Comparison of ENCODE assay signal across 9 cellular contexts in the genomic region with DNA sequence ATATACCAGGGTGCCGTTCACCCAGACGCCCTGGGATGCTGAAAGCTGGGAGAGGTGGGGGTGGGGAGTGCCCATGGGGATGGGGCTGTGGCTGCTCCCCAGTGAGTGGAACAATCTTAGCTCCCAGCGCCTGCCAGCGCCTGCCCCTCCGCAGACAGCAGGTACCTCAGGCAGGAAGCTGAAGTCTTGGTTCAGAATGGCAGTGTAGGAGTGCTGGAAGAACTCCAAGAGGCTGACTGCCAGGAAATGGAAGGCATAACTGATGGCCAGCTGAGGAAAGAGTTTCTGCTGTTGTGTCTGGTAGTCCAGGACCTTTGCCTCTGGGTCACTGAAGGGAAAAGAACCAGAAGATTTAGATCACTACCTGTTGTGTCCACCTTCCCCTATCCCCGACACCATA. TPM values are rescaled to one million over a fixed set of nuclear protein-coding genes. Genes with fewer than 3 reads are reported as not detected.
DNase-seq lines count a peak whose midpoint lies in the region; ATAC-seq, FAIRE-seq and TF ChIP-seq lines count a peak whose summit lies in the region.
"Had no signal": no experiment of that assay in that cellular context is flagged by ENCODE, and none has a peak within 500 bp of the region (broad histone marks: within the 10 kb centered on the region; RNA-seq: fewer than 3 reads in every experiment).

No MANE protein-coding gene starts in this region.

- no peaks in the 10 kb centered on the region for H3K36me3 Mint-ChIP-seq in effector memory CD8-positive, alpha-beta T cell (ENCODE audit: insufficient read depth)

- no peaks in the 10 kb centered on the region for H3K9me3 ChIP-seq in pancreas

- TF ChIP-seq CTCF in RWPE1 (conservative IDR thresholded peaks at IDR 0.05; ENCODE audit: low read depth) (no peak), fibroblast of pulmonary artery (IDR thresholded peaks at IDR 0.05; ENCODE audit: low read length, missing control alignments) (no peak), pancreas (IDR thresholded peaks at IDR 0.05) (no peak)

- DNase-seq in H7 (peak; percentile 44), RWPE1 (ENCODE audit: low spot score) (peak; percentile 61), fibroblast of pulmonary artery (ENCODE audit: low read depth) (peak; percentile 78), pancreas (peak in 5 of 6 donors; percentile 71 to 86 (median 76)), NCI-H2227 treated with DMSO at 0.1 percent for 48 hours (lab: John Stamatoyannopoulos, UW) (no peak), erythroblast (lab: John Stamatoyannopoulos, UW) (no peak)
- DNase-seq in effector memory CD8-positive, alpha-beta T cell, result no peak

- H3K4me1 ChIP-seq in pancreas, result peaks cover 3 to 7% (median 7%) of the 10 kb centered on the region in 3 donors

- intact Hi-C loops in pancreas (cut with DNase I), result no loop called here

- CTCF ChIA-PET in RWPE1 (lab: Yijun Ruan, JAX), result no interaction called here

- POLR2A ChIA-PET in RWPE1 (lab: Yijun Ruan, JAX; ENCODE audit: low non-redundant PET), result no interaction called here

- 49 to 52% methylated on average over 6 of the region's 6 CpGs for WGBS in pancreas, 2 donors

- H3K27me3 Mint-ChIP-seq in effector memory CD8-positive, alpha-beta T cell, result no peaks in the 10 kb centered on the region

- ATAC-seq in pancreas (peak; percentile 36 to 77 (median 70)), HG02623 (IDR thresholded peaks at IDR 0.05; ENCODE audit: unreplicated experiment) (no peak)
- ATAC-seq in effector memory CD8-positive, alpha-beta T cell (replicated peaks), result no peak

- no peak overlapping the region for H3K4me3 Mint-ChIP-seq in effector memory CD8-positive, alpha-beta T cell

- H3K27ac Mint-ChIP-seq in effector memory CD8-positive, alpha-beta T cell, result no peak overlapping the region
- H3K27ac Mint-ChIP-seq: activated T-helper 2 cell treated with anti-CD3 and anti-CD28 coated beads, Interferon-gamma antibody, Interleukin-2, Interleukin-4, amounts not matched to agents 10 μg/mL and 5 μg/mL and 100 μg/mL, durations not matched to agents 14 hours and 24 hours and 36 hours had no signal

- H3K4me1 Mint-ChIP-seq in effector memory CD8-positive, alpha-beta T cell (ENCODE audit: low read depth in 2 of 2), result peaks cover 7 to 10% of the 10 kb centered on the region in 2 donors

- TF ChIP-seq POLR2A in erythroblast (IDR thresholded peaks at IDR 0.05; ENCODE audit: low read length), result no peak

- H3K9me3 Mint-ChIP-seq in effector memory CD8-positive, alpha-beta T cell, result no peaks in the 10 kb centered on the region
- H3K9me3 Mint-ChIP-seq: activated T-helper 2 cell treated with anti-CD3 and anti-CD28 coated beads, Interferon-gamma antibody, Interleukin-2, Interleukin-4, amounts not matched to agents 10 μg/mL and 5 μg/mL and 100 μg/mL, durations not matched to agents 14 hours and 24 hours and 36 hours had no signal

- H3K36me3 ChIP-seq in H7 (replicated peaks; ENCODE audit: control insufficient read depth, insufficient read depth, low read length) (no peaks in the 10 kb centered on the region), pancreas (no peaks in the 10 kb centered on the region)

- no peak for FAIRE-seq in pancreas (lab: Jason Lieb, UNC)

- no peak overlapping the region for H3K4me3 ChIP-seq in H7 (ENCODE audit: insufficient read depth, low read depth, low read length)
- no peak overlapping the region for H3K4me3 ChIP-seq in fibroblast of pulmonary artery (replicated peaks; ENCODE audit: low read depth, low read length)
- H3K4me3 ChIP-seq in pancreas, result no peak overlapping the region

- H3K27me3 ChIP-seq in H7 (ENCODE audit: control insufficient read depth, insufficient read depth, low read length) (no peaks in the 10 kb centered on the region), pancreas (no peaks in the 10 kb centered on the region)

- H3K27ac ChIP-seq in RWPE1 (peak overlapping the region; percentile 57), pancreas (no peak overlapping the region)

RNA-seq across cellular contexts. Expression of a gene that starts 8.4 kb away (rescaled TPM):
- 2.9 and 4.2 TPM in 2 replicates for total RNA-seq in H7 (2014; rRNA removed; shearing (Covaris generic))
- total RNA-seq in pancreas, result 10 to 100 TPM in 1 of 6 donors, 1 to 10 TPM in 5; 1.3 to 13.3 (median 7.1) TPM
- 10 to 100 TPM in 1 of 2 donors, 1 to 10 TPM in 1; 7.9 to 11.3 TPM for polyA plus RNA-seq in pancreas
- total RNA-seq: activated T-helper 2 cell treated with anti-CD3 and anti-CD28 coated beads, Interferon-gamma antibody, Interleukin-2, Interleukin-4, amounts not matched to agents 10 μg/mL and 5 μg/mL and 100 μg/mL, durations not matched to agents 14 hours and 24 hours and 36 hours had no signal

RNA-seq across cellular contexts. Expression of a gene that starts 36.7 kb away (rescaled TPM):
- 22.9 and 24.7 TPM in 2 replicates for total RNA-seq in H7 (2014; rRNA removed; shearing (Covaris generic))
- 1 to 10 TPM; 2.2 to 6.0 (median 3.5) TPM for total RNA-seq in pancreas
- polyA plus RNA-seq in pancreas, result 10 to 100 TPM in 1 of 2 donors, 1 to 10 TPM in 1; 4.8 to 13.8 TPM

RNA-seq across cellular contexts. Expression of a gene that starts 48.6 kb away (rescaled TPM):
- total RNA-seq in H7 (2014; rRNA removed; shearing (Covaris generic)), result 0.07 TPM in 1 of 2 replicates, not detected in the other
- 1 to 10 TPM; 1.7 to 8.0 (median 5.2) TPM for total RNA-seq in pancreas
- polyA plus RNA-seq in pancreas, result 10 to 100 TPM in 1 of 2 donors, 1 to 10 TPM in 1; 6.9 to 21.0 TPM
- total RNA-seq: activated T-helper 2 cell treated with anti-CD3 and anti-CD28 coated beads, Interferon-gamma antibody, Interleukin-2, Interleukin-4, amounts not matched to agents 10 μg/mL and 5 μg/mL and 100 μg/mL, durations not matched to agents 14 hours and 24 hours and 36 hours had no signal

Comparison
In these comparisons a context has a peak if more than half of its experiments do, and no peak if none do; other contexts are left out.
1. DNase-seq: peak in H7 (single experiment), RWPE1 (single experiment), fibroblast of pulmonary artery (single experiment) and pancreas (5 of 6); none in NCI-H2227 treated with DMSO at 0.1 percent for 48 hours (single experiment), erythroblast (0 of 2) and effector memory CD8-positive, alpha-beta T cell (0 of 3).
2. ATAC-seq: peak in pancreas (4 of 4); none in HG02623 (single experiment) and effector memory CD8-positive, alpha-beta T cell (single experiment).